40 cellular contexts compared by ENCODE assay signal in the genomic region with DNA sequence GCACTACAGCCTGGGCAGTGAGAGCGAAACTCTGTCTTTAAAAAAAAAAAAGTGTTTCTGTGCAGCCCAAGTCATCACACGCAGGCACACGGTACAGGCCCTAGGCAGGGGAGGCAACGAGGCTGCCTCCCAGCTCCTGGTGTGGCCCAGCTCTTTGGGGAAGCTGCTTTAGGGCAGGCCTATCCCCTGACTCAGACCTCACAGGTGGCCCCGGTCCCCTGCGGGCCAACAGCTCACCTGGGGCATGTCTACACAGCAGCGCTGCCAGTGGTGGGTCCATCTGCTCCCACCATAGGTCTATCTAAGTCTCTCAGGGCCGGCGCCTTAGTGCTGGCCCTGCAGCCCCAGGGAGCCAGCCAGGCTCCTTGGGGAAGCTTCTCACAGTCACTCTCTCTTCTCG. TPM values are rescaled to one million over a fixed set of nuclear protein-coding genes. Genes with fewer than 3 reads are reported as not detected.
"Had no signal": no experiment of that assay in that cellular context is flagged by ENCODE, and none has a peak within 500 bp of the region (broad histone marks: within the 10 kb centered on the region; RNA-seq: fewer than 3 reads in every experiment).

No MANE protein-coding gene starts in this region.

- H3K36me3 Mint-ChIP-seq: activated naive CD8-positive, alpha-beta T cell treated with anti-CD3 and anti-CD28 coated beads for 36 hours; mesothelial cell of epicardium; naive B cell; stimulated activated memory B cell treated with anti-CD40 and anti-IgM and Interleukin-4, amounts not matched to agents 10 μg/mL and 1 μg/mL and 100 μg/mL, for 72 hours had no signal

- H3K9me3 ChIP-seq: adrenal gland, body of pancreas, colonic mucosa, pancreas, prostate gland, sigmoid colon, thyroid gland, upper lobe of right lung had no signal

- ATAC-seq: activated CD4-positive, alpha-beta T cell treated with anti-CD3 and anti-CD28 coated beads for 36 hours; body of pancreas; left colon; pancreas; stimulated activated memory B cell treated with anti-CD40 and anti-IgM and Interleukin-4, amounts not matched to agents 10 μg/mL and 1 μg/mL and 100 μg/mL, for 72 hours; stimulated activated naive CD8-positive, alpha-beta T cell treated with anti-CD3 and anti-CD28 coated beads, Interleukin-15, amount 100 ng/mL, for 72 hours; T-helper 17 cell; upper lobe of right lung had no signal

- H3K4me2 ChIP-seq: smooth muscle cell had no signal

- FAIRE-seq: endometrium, kidney, pancreas had no signal

- DNase-seq: activated CD4-positive, alpha-beta T cell treated with anti-CD3 and anti-CD28 coated beads for 36 hours; activated CD4-positive, alpha-beta T cell treated with anti-CD3 and anti-CD28 coated beads, Interleukin-2, amount 50 U/mL, for 4 hours; activated CD4-positive, CD25-positive, alpha-beta regulatory T cell; activated effector memory CD4-positive, alpha-beta T cell treated with Interleukin-2 at 50 U/mL for 16 hours; activated naive CD4-positive, alpha-beta T cell treated with Interleukin-2 at 50 U/mL for 16 hours; activated naive CD8-positive, alpha-beta T cell treated with anti-CD3 and anti-CD28 coated beads for 36 hours; activated T-cell treated with anti-CD3 and anti-CD28 coated beads for 4 hours; adrenal gland; aorta; body of pancreas; cerebellar nuclear complex; colonic mucosa; effector CD8-positive, alpha-beta T cell; erythroblast; head of caudate nucleus; hippocampal formation; kidney; left colon; naive B cell; nephron progenitor cell; pancreas; retina; sigmoid colon; stimulated activated CD4-positive, alpha-beta T cell treated with anti-CD3 and anti-CD28 coated beads, Interleukin-1b, Interleukin-23, amount 100 ng/mL, for 48 hours; stimulated activated CD4-positive, alpha-beta T cell treated with anti-CD3 and anti-CD28 coated beads, Interleukin-4, amount 100 ng/mL, for 4 hours; stimulated activated CD8-positive, alpha-beta memory T cell treated with anti-CD3 and anti-CD28 coated beads, Interleukin-4, amount 100 ng/mL, for 48 hours; stimulated activated naive CD8-positive, alpha-beta T cell treated with anti-CD3 and anti-CD28 coated beads, Interleukin-15, amount 100 ng/mL, for 72 hours; substantia nigra; T-helper 17 cell; thyroid gland; upper lobe of right lung had no signal

- H3K36me3 ChIP-seq: adrenal gland, cardiac muscle cell, colonic mucosa, pancreas, prostate gland, sigmoid colon, thyroid gland, upper lobe of right lung had no signal

- H3K4me3 Mint-ChIP-seq: activated CD4-positive, alpha-beta T cell treated with anti-CD3 and anti-CD28 coated beads for 36 hours; activated naive CD8-positive, alpha-beta T cell treated with anti-CD3 and anti-CD28 coated beads for 36 hours; mesothelial cell of epicardium; nephron progenitor cell; stimulated activated memory B cell treated with anti-CD40 and anti-IgM and Interleukin-4, amounts not matched to agents 10 μg/mL and 1 μg/mL and 100 μg/mL, for 72 hours; stimulated activated naive CD8-positive, alpha-beta T cell treated with anti-CD3 and anti-CD28 coated beads, Interleukin-15, amount 100 ng/mL, for 72 hours; T-helper 17 cell had no signal

- H3K27ac ChIP-seq: adrenal gland, body of pancreas, cardiac muscle cell, colonic mucosa, pancreas, prostate gland, sigmoid colon, thyroid gland, upper lobe of right lung had no signal

- H3K9me3 Mint-ChIP-seq: activated naive CD8-positive, alpha-beta T cell treated with anti-CD3 and anti-CD28 coated beads for 36 hours; mesothelial cell of epicardium; naive B cell; nephron progenitor cell; stimulated activated memory B cell treated with anti-CD40 and anti-IgM and Interleukin-4, amounts not matched to agents 10 μg/mL and 1 μg/mL and 100 μg/mL, for 72 hours; stimulated activated naive CD8-positive, alpha-beta T cell treated with anti-CD3 and anti-CD28 coated beads, Interleukin-15, amount 100 ng/mL, for 72 hours had no signal

- H3K4me1 Mint-ChIP-seq: activated CD4-positive, alpha-beta T cell treated with anti-CD3 and anti-CD28 coated beads for 36 hours; activated naive CD8-positive, alpha-beta T cell treated with anti-CD3 and anti-CD28 coated beads for 36 hours; mesothelial cell of epicardium; naive B cell; nephron progenitor cell; stimulated activated memory B cell treated with anti-CD40 and anti-IgM and Interleukin-4, amounts not matched to agents 10 μg/mL and 1 μg/mL and 100 μg/mL, for 72 hours; stimulated activated naive CD8-positive, alpha-beta T cell treated with anti-CD3 and anti-CD28 coated beads, Interleukin-15, amount 100 ng/mL, for 72 hours had no signal

- H3K27me3 Mint-ChIP-seq: activated naive CD8-positive, alpha-beta T cell treated with anti-CD3 and anti-CD28 coated beads for 36 hours had no signal

- H3K27me3 ChIP-seq: adrenal gland, body of pancreas, cardiac muscle cell, colonic mucosa, pancreas, thyroid gland, upper lobe of right lung had no signal

- H3K27ac Mint-ChIP-seq: activated CD4-positive, alpha-beta T cell treated with anti-CD3 and anti-CD28 coated beads for 36 hours; activated naive CD8-positive, alpha-beta T cell treated with anti-CD3 and anti-CD28 coated beads for 36 hours; mesothelial cell of epicardium; nephron progenitor cell; stimulated activated memory B cell treated with anti-CD40 and anti-IgM and Interleukin-4, amounts not matched to agents 10 μg/mL and 1 μg/mL and 100 μg/mL, for 72 hours; stimulated activated naive CD8-positive, alpha-beta T cell treated with anti-CD3 and anti-CD28 coated beads, Interleukin-15, amount 100 ng/mL, for 72 hours; T-helper 17 cell had no signal

- H3K4me3 ChIP-seq: adrenal gland, body of pancreas, cardiac muscle cell, colonic mucosa, pancreas, prostate gland, sigmoid colon, smooth muscle cell, thyroid gland, upper lobe of right lung had no signal

- H3K4me1 ChIP-seq: adrenal gland, body of pancreas, colonic mucosa, pancreas, prostate gland, sigmoid colon, thyroid gland, upper lobe of right lung had no signal

RNA-seq across cellular contexts. Expression of gene ZAN, which starts 31.4 kb away (rescaled TPM):
- total RNA-seq: activated CD4-positive, alpha-beta T cell treated with anti-CD3 and anti-CD28 coated beads for 36 hours; activated naive CD8-positive, alpha-beta T cell treated with anti-CD3 and anti-CD28 coated beads for 36 hours; adrenal gland; aorta; body of pancreas; cardiac muscle cell; colonic mucosa; dermis microvascular lymphatic vessel endothelial cell; fibroblast of lung; fibroblast of villous mesenchyme; kidney; left colon; mesothelial cell of epicardium; sigmoid colon; smooth muscle cell; T-helper 17 cell; upper lobe of right lung had no signal
- polyA plus RNA-seq: adrenal gland, aorta, cardiac muscle cell, fibroblast of lung, sigmoid colon, smooth muscle cell had no signal

RNA-seq across cellular contexts. Expression of gene EPO, which starts 44.6 kb away (rescaled TPM):
- total RNA-seq: activated CD4-positive, alpha-beta T cell treated with anti-CD3 and anti-CD28 coated beads for 36 hours; activated naive CD8-positive, alpha-beta T cell treated with anti-CD3 and anti-CD28 coated beads for 36 hours; adrenal gland; aorta; cardiac muscle cell; colonic mucosa; dermis microvascular lymphatic vessel endothelial cell; fibroblast of lung; fibroblast of villous mesenchyme; kidney; left colon; sigmoid colon; smooth muscle cell; T-helper 17 cell; thyroid gland; upper lobe of right lung had no signal
- polyA plus RNA-seq: fibroblast of lung, sigmoid colon, smooth muscle cell had no signal
